22 cellular contexts compared by ENCODE assay signal in the genomic region with DNA sequence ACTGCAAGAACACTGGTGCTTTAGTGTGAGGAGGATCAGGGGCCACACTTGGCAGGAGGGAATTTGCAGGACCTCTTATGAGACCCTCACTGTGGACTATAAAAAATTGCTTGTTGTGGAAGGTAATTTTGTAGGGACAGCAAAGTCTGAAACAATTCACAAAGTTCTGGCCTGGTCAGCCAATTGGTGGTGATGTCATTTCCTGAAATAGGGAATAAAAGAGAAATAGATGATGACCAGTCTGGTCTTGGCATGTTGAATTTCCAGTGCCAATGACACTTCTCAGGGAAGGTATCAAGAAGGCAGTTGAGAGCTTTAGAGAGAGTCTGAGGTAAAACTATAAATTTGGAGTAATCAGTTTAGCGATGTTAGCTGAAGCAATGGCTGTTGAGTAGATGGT.
A peak's percentile ranks its signal among the peaks of the same experiment; 100 is the strongest.
DNase-seq lines count a peak whose midpoint lies in the region; ATAC-seq, FAIRE-seq and TF ChIP-seq lines count a peak whose summit lies in the region.
"Had no signal": no experiment of that assay in that cellular context is flagged by ENCODE, and none has a peak within 500 bp of the region (broad histone marks: within the 10 kb centered on the region; RNA-seq: fewer than 3 reads in every experiment).

No MANE protein-coding gene starts in this region.

- intact Hi-C loops in K562 (cut with micrococcal nuclease): no loop called here

- H3K9me3 Mint-ChIP-seq in GM23338: peaks cover 3% of the 10 kb centered on the region; the same call in 2 of the 3 replicates

- no peak for TF ChIP-seq CTCF in K562 (IDR thresholded peaks at IDR 0.05 in 2 of 3, conservative IDR thresholded peaks at IDR 0.05 in 1 of 3; ENCODE audit: insufficient read depth in 2 of 3, low read depth in 1 of 3, low read length in 3 of 3)
- no peak for TF ChIP-seq CTCF in GM23338 (conservative IDR thresholded peaks at IDR 0.05; ENCODE audit: low read depth in 2 of 2)
- TF ChIP-seq CTCF in right atrium auricular region (IDR thresholded peaks at IDR 0.05): no peak

- H3K27me3 Mint-ChIP-seq in GM23338 (ENCODE audit: insufficient read depth, low read depth, poor library complexity): peaks cover 2% of the 10 kb centered on the region
- H3K27me3 Mint-ChIP-seq: CD4-positive, CD25-positive, alpha-beta regulatory T cell; T-helper 17 cell had no signal

- H3K27ac Mint-ChIP-seq in GM23338: no peak overlapping the region
- H3K27ac Mint-ChIP-seq: CD4-positive, CD25-positive, alpha-beta regulatory T cell; T-helper 17 cell had no signal

- no peak for TF ChIP-seq EP300 in K562 (IDR thresholded peaks at IDR 0.05; ENCODE audit: low read length)

- H3K4me1 Mint-ChIP-seq in GM23338: peaks cover 10% of the 10 kb centered on the region
- H3K4me1 Mint-ChIP-seq: CD4-positive, CD25-positive, alpha-beta regulatory T cell; T-helper 17 cell had no signal

- H3K9me3 ChIP-seq in K562 (replicated peaks; ENCODE audit: control insufficient read depth, insufficient read depth, low read depth, low read length) (no peaks in the 10 kb centered on the region), right atrium auricular region (no peaks in the 10 kb centered on the region)
- H3K9me3 ChIP-seq: A549, HAP-1 had no signal

- TF ChIP-seq POLR2A in K562 (conservative IDR thresholded peaks at IDR 0.05): no peak

- ATAC-seq in K562 (no peak), GM23338 (no peak)
- ATAC-seq: A549, Right ventricle myocardium inferior, T-helper 17 cell had no signal

- CTCF ChIA-PET in K562 (lab: Yijun Ruan, JAX; ENCODE audit: low intra/inter-chr PET ratio): no interaction called here

- no peak overlapping the region for H3K4me2 ChIP-seq in K562 (ENCODE audit: insufficient read depth, low read length)
- H3K4me2 ChIP-seq in GM23338: no peak overlapping the region
- H3K4me2 ChIP-seq: A549 had no signal

- no peak overlapping the region for H3K4me3 Mint-ChIP-seq in GM23338
- H3K4me3 Mint-ChIP-seq: CD4-positive, CD25-positive, alpha-beta regulatory T cell; T-helper 17 cell had no signal

- H3K4me3 ChIP-seq in K562: no peak overlapping the region
- H3K4me3 ChIP-seq in GM23338: no peak overlapping the region
- no peak overlapping the region for H3K4me3 ChIP-seq in right atrium auricular region
- H3K4me3 ChIP-seq: A549, HAP-1 had no signal

- H3K27me3 ChIP-seq in K562 (ENCODE audit: control insufficient read depth in 2 of 2, insufficient read depth in 2 of 2, low read length in 2 of 2) (no peaks in the 10 kb centered on the region), GM23338 (ENCODE audit: insufficient read depth) (no peaks in the 10 kb centered on the region), right atrium auricular region (no peaks in the 10 kb centered on the region)

- in situ Hi-C loops in K562 (cut with MboI): no loop called here

- H3K79me2 ChIP-seq in K562 (ENCODE audit: control insufficient read depth, insufficient read depth, low read length) (no peaks in the 10 kb centered on the region), GM23338 (replicated peaks; ENCODE audit: insufficient read depth) (no peaks in the 10 kb centered on the region)

- no peak overlapping the region for H3K27ac ChIP-seq in K562 (ENCODE audit: extremely low read depth, low read depth, low read length)
- no peak overlapping the region for H3K27ac ChIP-seq in GM23338 (ENCODE audit: low read depth)
- no peak overlapping the region for H3K27ac ChIP-seq in right atrium auricular region
- H3K27ac ChIP-seq: A549 had no signal

- WGBS in K562 (ENCODE audit: insufficient coverage, low coverage, missing lambda C conversion rate): 0% methylated on average over 1 of the region's 1 CpG

- POLR2A ChIA-PET in K562 (lab: Yijun Ruan, JAX): interaction anchor here (0.6 to 1.0 kb wide), 2 partner anchors 10 to 380 kb away, joined by 3 read pairs; no protein-coding TSS in a partner anchor

- H3F3A ChIP-seq in GM23338 (replicated peaks; ENCODE audit: low read depth): no peaks in the 10 kb centered on the region

- no peak for FAIRE-seq in K562 (lab: Jason Lieb, UNC)
- FAIRE-seq: A549 had no signal

- no TSS peak for BruUV-seq in K562 (replicated peaks; lab: Mats Ljungman, UMichigan)

- no peaks in the 10 kb centered on the region for H3K9me1 ChIP-seq in K562 (ENCODE audit: control insufficient read depth, insufficient read depth, low read length)

- no peak overlapping the region for H3K9ac ChIP-seq in K562 (ENCODE audit: insufficient read depth in 1 of 2, low read depth in 2 of 2, low read length in 2 of 2)

- DNase-seq in AG20443 (ENCODE audit: low spot score): peak; percentile 45
- DNase-seq in GM03348 (ENCODE audit: low spot score): peak; percentile 15
- DNase-seq in K562 (ENCODE audit: extremely low read depth in 1 of 4, low spot score in 3 of 4): no peak
- DNase-seq in lung microvascular endothelial cell (ENCODE audit: low read depth in 2 of 2): peak; percentile 29 to 35
- no peak for DNase-seq in GM23338 (ENCODE audit: low spot score)
- no peak for DNase-seq in SIG-M5 treated with dmso at 0.1 percent for 504 hours (lab: John Stamatoyannopoulos, UW; ENCODE audit: unreplicated experiment)
- DNase-seq in right atrium auricular region (ENCODE audit: low spot score): no peak
- DNase-seq: CD4-positive, CD25-positive, alpha-beta regulatory T cell; COR-L47; DND-41; GDM1; MM.1S; NCI-H1048; NCI-H1417 treated with DMSO at 0.1 percent for 48 hours; NCI-H187; NCI-H446; NCI-H526 treated with DMSO at 0.1 percent for 48 hours; SW 1271; T-helper 17 cell had no signal

- H2AFZ ChIP-seq in K562 (ENCODE audit: low read depth, low read length) (no peak overlapping the region), GM23338 (no peak overlapping the region)

- no peaks in the 10 kb centered on the region for H4K20me1 ChIP-seq in K562 (replicated peaks; ENCODE audit: control insufficient read depth, insufficient read depth, low read length)
- no peaks in the 10 kb centered on the region for H4K20me1 ChIP-seq in GM23338 (replicated peaks; ENCODE audit: insufficient read depth)

- H3K36me3 ChIP-seq in K562 (ENCODE audit: control insufficient read depth, insufficient read depth, low read length) (no peaks in the 10 kb centered on the region), GM23338 (ENCODE audit: insufficient read depth) (no peaks in the 10 kb centered on the region; the same call in 1 of the 2 replicates), right atrium auricular region (no peaks in the 10 kb centered on the region)
- H3K36me3 ChIP-seq: HAP-1 had no signal

- H3K36me3 Mint-ChIP-seq in GM23338 (ENCODE audit: low read depth): no peaks in the 10 kb centered on the region
- H3K36me3 Mint-ChIP-seq: CD4-positive, CD25-positive, alpha-beta regulatory T cell had no signal

- no peak for TF ChIP-seq RAD21 in K562 (CRISPR knock-in tag; conservative IDR thresholded peaks at IDR 0.05 in 1 of 2, IDR thresholded peaks at IDR 0.05 in 1 of 2)

- peaks cover 4% of the 10 kb centered on the region; the same call in 1 of the 2 replicates for H3K9me2 ChIP-seq in GM23338 (ENCODE audit: insufficient read depth)

- no peaks in the 10 kb centered on the region; a peak in 2 of 5 replicates for H3K4me1 ChIP-seq in K562 (replicated peaks in 1 of 2; ENCODE audit: control insufficient read depth in 2 of 2, insufficient read depth in 2 of 2, low read length in 2 of 2)
- H3K4me1 ChIP-seq in GM23338 (ENCODE audit: insufficient read depth): peaks cover 11% of the 10 kb centered on the region
- H3K4me1 ChIP-seq in right atrium auricular region: no peaks in the 10 kb centered on the region
- H3K4me1 ChIP-seq: A549, HAP-1 had no signal

TF ChIP-seq in K562, 482 proteins besides CTCF, POLR2A, EP300 and RAD21 (continues in another document):
- TF ChIP-seq, protein P1, sequence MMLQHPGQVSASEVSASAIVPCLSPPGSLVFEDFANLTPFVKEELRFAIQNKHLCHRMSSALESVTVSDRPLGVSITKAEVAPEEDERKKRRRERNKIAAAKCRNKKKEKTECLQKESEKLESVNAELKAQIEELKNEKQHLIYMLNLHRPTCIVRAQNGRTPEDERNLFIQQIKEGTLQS (IDR thresholded peaks at IDR 0.05): peak; percentile 63; the same call in 1 of the 2 replicates
- TF ChIP-seq, protein P1 (CRISPR knock-in tag; conservative IDR thresholded peaks at IDR 0.05): no peak
- no peak for TF ChIP-seq FOXK1 (CRISPR knock-in tag; IDR thresholded peaks at IDR 0.05; ENCODE audit: borderline replicate concordance)

Comparison
In these comparisons a context has a peak if more than half of its experiments do, and no peak if none do; other contexts are left out.
1. DNase-seq: peak in AG20443 (single experiment), GM03348 (single experiment) and lung microvascular endothelial cell (2 of 2); none in K562 (0 of 4), GM23338 (single experiment), SIG-M5 treated with dmso at 0.1 percent for 504 hours (single experiment) and right atrium auricular region (single experiment).